ENCODE assay signal across 8 cellular contexts in the genomic region with DNA sequence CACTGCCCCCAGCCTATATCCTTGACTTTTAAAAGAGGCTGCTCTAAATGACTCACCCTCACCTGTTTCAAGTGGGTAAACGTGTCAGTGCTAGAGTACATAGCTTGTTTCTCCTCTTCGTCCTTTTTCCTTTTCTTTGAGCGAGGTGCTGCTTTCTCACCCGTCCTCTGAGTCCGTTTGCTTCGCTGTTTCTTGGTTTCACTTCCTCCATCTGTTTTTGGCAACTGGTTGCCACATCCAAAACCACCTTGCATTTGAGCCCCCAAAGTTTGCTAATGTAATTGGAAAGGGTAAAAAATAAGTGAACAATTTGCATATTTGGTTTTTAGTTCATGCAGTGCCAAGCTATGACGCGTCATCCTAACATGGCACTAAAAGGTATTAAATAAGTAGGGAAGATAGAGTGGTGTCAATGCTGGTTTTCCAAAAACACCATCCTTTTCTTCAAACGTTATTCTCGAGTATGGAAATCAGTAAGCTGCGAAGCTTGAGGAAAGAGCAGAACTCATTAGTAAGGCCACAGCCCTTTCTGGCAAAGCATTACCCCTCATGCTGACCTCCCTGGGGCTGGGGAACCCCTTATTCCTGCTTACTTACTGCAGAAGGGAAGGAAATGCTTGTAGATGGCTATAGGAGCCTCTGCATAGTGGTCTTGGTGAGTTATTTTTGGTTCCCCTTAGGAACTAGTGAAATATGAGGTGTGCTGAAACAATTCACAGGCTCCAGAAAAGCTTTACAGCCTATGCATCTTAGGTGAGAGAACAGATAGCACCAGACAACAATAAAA.
DNase-seq lines count a peak whose midpoint lies in the region; ATAC-seq and TF ChIP-seq lines count a peak whose summit lies in the region.

No MANE protein-coding gene starts in this region.

- TF ChIP-seq EP300 in tibial nerve (IDR thresholded peaks at IDR 0.05) = no peak

- ATAC-seq in GM19468 (IDR thresholded peaks at IDR 0.05; ENCODE audit: extremely low read depth, unreplicated experiment) (peak; percentile 83), HG03342 (IDR thresholded peaks at IDR 0.05; ENCODE audit: unreplicated experiment) (peak; percentile 89)

- peaks cover 15% of the 10 kb centered on the region for H3K4me1 Mint-ChIP-seq in activated naive CD8-positive, alpha-beta T cell treated with anti-CD3 and anti-CD28 coated beads for 36 hours

- H3K27ac ChIP-seq in tibial nerve = no peak overlapping the region
- H3K27ac ChIP-seq in WERI-Rb-1 = no peak overlapping the region

- peaks cover 0 to 3% (median 0%) of the 10 kb centered on the region in 4 donors for H3K4me1 ChIP-seq in tibial nerve

- 82 to 86% methylated on average over 11 of the region's 11 CpGs for WGBS in tibial nerve, 2 donors

- peaks cover 6 to 93% (median 15%) of the 10 kb centered on the region in 3 donors for H3K36me3 ChIP-seq in tibial nerve
- H3K36me3 ChIP-seq in WERI-Rb-1 = peaks cover 80% of the 10 kb centered on the region

- H3K27me3 ChIP-seq in tibial nerve = no peaks in the 10 kb centered on the region
- H3K27me3 ChIP-seq in WERI-Rb-1 (ENCODE audit: insufficient read depth, low read depth, severe bottlenecking) = no peaks in the 10 kb centered on the region

- TF ChIP-seq CTCF in GM10266 (IDR thresholded peaks at IDR 0.05; ENCODE audit: control insufficient read depth, insufficient read depth, low read depth, missing control alignments) (no peak), tibial nerve (IDR thresholded peaks at IDR 0.05) (no peak), WERI-Rb-1 (IDR thresholded peaks at IDR 0.05; ENCODE audit: low read depth, low read length) (no peak)

- H3K9me3 Mint-ChIP-seq in activated naive CD8-positive, alpha-beta T cell treated with anti-CD3 and anti-CD28 coated beads for 36 hours = no peaks in the 10 kb centered on the region

- peak overlapping the region; percentile 65 for H3K27ac Mint-ChIP-seq in activated naive CD8-positive, alpha-beta T cell treated with anti-CD3 and anti-CD28 coated beads for 36 hours

- DNase-seq in GM10266 (ENCODE audit: extremely low spot score) (peak; percentile 64), erythroblast (lab: John Stamatoyannopoulos, UW) (no peak), tibial nerve (ENCODE audit: low spot score in 2 of 2) (no peak), WERI-Rb-1 (no peak)
- no peak for DNase-seq in activated naive CD8-positive, alpha-beta T cell treated with anti-CD3 and anti-CD28 coated beads for 36 hours
- no peak for DNase-seq in stimulated activated CD4-positive, alpha-beta T cell treated with anti-CD3 and anti-CD28 coated beads, Interleukin-12 subunit alpha, Interleukin-12 subunit beta, amount 100 ng/mL, for 4 hours

- no peak for TF ChIP-seq POLR2A in erythroblast (IDR thresholded peaks at IDR 0.05; ENCODE audit: low read length)
- no peak for TF ChIP-seq POLR2A in tibial nerve (IDR thresholded peaks at IDR 0.05)

- H3K27me3 Mint-ChIP-seq in activated naive CD8-positive, alpha-beta T cell treated with anti-CD3 and anti-CD28 coated beads for 36 hours = no peaks in the 10 kb centered on the region

- H3K9me3 ChIP-seq in tibial nerve = no peaks in the 10 kb centered on the region
- H3K9me3 ChIP-seq in WERI-Rb-1 (ENCODE audit: severe bottlenecking) = no peaks in the 10 kb centered on the region

- no peak overlapping the region for H3K4me3 ChIP-seq in tibial nerve
- no peak overlapping the region for H3K4me3 ChIP-seq in WERI-Rb-1 (ENCODE audit: low read depth, low read length)

- no peak overlapping the region for H3K4me3 Mint-ChIP-seq in activated naive CD8-positive, alpha-beta T cell treated with anti-CD3 and anti-CD28 coated beads for 36 hours

- H3K36me3 Mint-ChIP-seq in activated naive CD8-positive, alpha-beta T cell treated with anti-CD3 and anti-CD28 coated beads for 36 hours = peaks cover 31% of the 10 kb centered on the region
